Comparison of ENCODE assay signal across 36 cellular contexts in the genomic region with DNA sequence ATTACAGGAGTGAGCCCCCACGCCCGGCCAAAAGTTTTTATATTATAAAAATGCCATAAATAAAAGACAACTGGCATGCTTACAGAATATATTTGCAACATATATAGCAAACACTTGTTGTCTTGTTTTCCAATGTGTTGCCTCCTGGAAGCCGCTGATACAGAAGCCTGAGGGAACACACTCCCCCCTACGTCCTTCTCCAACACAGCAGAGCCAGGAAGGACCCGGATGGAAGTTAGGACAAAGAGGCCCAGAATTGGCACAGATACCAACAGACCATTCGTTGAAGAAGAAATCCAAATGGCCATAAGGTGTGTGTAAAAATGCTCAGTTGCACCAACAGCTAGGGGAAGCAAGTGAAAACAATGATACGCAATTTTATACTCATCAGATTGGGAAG. TPM values are rescaled to one million over a fixed set of nuclear protein-coding genes. Genes with fewer than 3 reads are reported as not detected.
"Had no signal": no experiment of that assay in that cellular context is flagged by ENCODE, and none has a peak within 500 bp of the region (broad histone marks: within the 10 kb centered on the region; RNA-seq: fewer than 3 reads in every experiment).

No MANE protein-coding gene starts in this region.

- H3K27me3 ChIP-seq: adrenal gland, body of pancreas, brain microvascular endothelial cell, breast epithelium had no signal

- ATAC-seq: activated CD8-positive, alpha-beta memory T cell treated with anti-CD3 and anti-CD28 coated beads, Interleukin-2, amount 10 ng/mL, durations not matched to agents 7 days and 5 days; activated CD8-positive, alpha-beta T cell treated with anti-CD3 and anti-CD28 coated beads for 36 hours; activated naive CD4-positive, alpha-beta T cell treated with anti-CD3 and anti-CD28 coated beads, Interleukin-2, amount 50 U/mL, for 72 hours; activated T-cell treated with anti-CD3 and anti-CD28 coated beads, Interleukin-2, amount 50 U/mL, for 4 hours; activated T-cell treated with anti-CD3 and anti-CD28 coated beads, Interleukin-2, amount 50 U/mL, for 72 hours; activated T-helper 17 cell treated with anti-CD3 and anti-CD28 coated beads, Interleukin-2, amount 50 U/mL, for 72 hours; body of pancreas had no signal

- H3K4me1 ChIP-seq: adrenal gland, body of pancreas, breast epithelium had no signal

- DNase-seq: activated B cell treated with CpG ODN at 0.5 μM for 24 hours; activated CD4-positive, alpha-beta memory T cell treated with anti-CD3 and anti-CD28 coated beads for 36 hours; activated CD4-positive, alpha-beta T cell treated with anti-CD3 and anti-CD28 coated beads for 4 hours; activated CD4-positive, alpha-beta T cell treated with anti-CD3 and anti-CD28 coated beads, Interleukin-2, amount 10 ng/mL, durations not matched to agents 24 days and 14 days; activated CD4-positive, alpha-beta T cell treated with anti-CD3 and anti-CD28 coated beads, Interleukin-2, amount 50 U/mL, for 1 hour; activated CD4-positive, alpha-beta T cell treated with anti-CD3 and anti-CD28 coated beads, Interleukin-2, amount 50 U/mL, for 4 hours; activated CD4-positive, CD25-positive, alpha-beta regulatory T cell treated with anti-CD3 and anti-CD28 coated beads, Interleukin-2, amount 50 U/mL, for 72 hours; activated CD8-positive, alpha-beta memory T cell treated with anti-CD3 and anti-CD28 coated beads, Interleukin-2, amount 10 ng/mL, durations not matched to agents 7 days and 5 days; activated CD8-positive, alpha-beta T cell treated with anti-CD3 and anti-CD28 coated beads for 36 hours; activated effector memory CD4-positive, alpha-beta T cell treated with anti-CD3 and anti-CD28 coated beads, Interleukin-2, amount 50 U/mL, for 16 hours; activated gamma-delta T cell treated with Interleukin-2 at 50 U/mL for 16 hours; activated naive CD4-positive, alpha-beta T cell; activated naive CD4-positive, alpha-beta T cell treated with anti-CD3 and anti-CD28 coated beads for 36 hours; activated naive CD4-positive, alpha-beta T cell treated with anti-CD3 and anti-CD28 coated beads, Interleukin-2, amount 50 U/mL, for 16 hours; activated naive CD8-positive, alpha-beta T cell treated with anti-CD3 and anti-CD28 coated beads for 36 hours; activated T-cell treated with anti-CD3 and anti-CD28 coated beads for 4 hours; activated T-cell treated with anti-CD3 and anti-CD28 coated beads, Interleukin-2, amount 50 U/mL, for 1 hour; activated T-cell treated with anti-CD3 and anti-CD28 coated beads, Interleukin-2, amount 50 U/mL, for 4 hours; activated T-cell treated with anti-CD3 and anti-CD28 coated beads, Interleukin-2, amount 50 U/mL, for 72 hours; adrenal gland; amniotic stem cell; aorta; body of pancreas; brain microvascular endothelial cell; central memory CD4-positive, alpha-beta T cell; SW 1271; T-helper 1 cell; T-helper 2 cell; T-helper 9 cell had no signal

- H3K36me3 ChIP-seq: adrenal gland, brain microvascular endothelial cell, breast epithelium had no signal

- H3K27ac ChIP-seq: adrenal gland, body of pancreas, brain microvascular endothelial cell, breast epithelium, VCaP had no signal

- H3K9me3 ChIP-seq: adrenal gland, body of pancreas, breast epithelium had no signal

- H3K4me3 ChIP-seq: adrenal gland, body of pancreas, breast epithelium had no signal

RNA-seq across cellular contexts. Expression of a gene that starts 1.3 kb away (rescaled TPM):
- total RNA-seq: activated B cell treated with CpG ODN at 0.5 μM for 24 hours; activated CD4-positive, alpha-beta memory T cell treated with anti-CD3 and anti-CD28 coated beads for 36 hours; activated CD4-positive, alpha-beta T cell treated with anti-CD3 and anti-CD28 coated beads, Interleukin-2, amount 10 ng/mL, durations not matched to agents 24 days and 14 days; activated CD8-positive, alpha-beta memory T cell treated with anti-CD3 and anti-CD28 coated beads, Interleukin-2, amount 10 ng/mL, durations not matched to agents 7 days and 5 days; activated CD8-positive, alpha-beta T cell treated with anti-CD3 and anti-CD28 coated beads for 36 hours; activated naive CD4-positive, alpha-beta T cell treated with anti-CD3 and anti-CD28 coated beads for 36 hours; activated naive CD4-positive, alpha-beta T cell treated with anti-CD3 and anti-CD28 coated beads, Interleukin-2, amount 50 U/mL, for 72 hours; activated naive CD8-positive, alpha-beta T cell treated with anti-CD3 and anti-CD28 coated beads for 36 hours; activated T-cell treated with anti-CD3 and anti-CD28 coated beads, Interleukin-2, amount 50 U/mL, for 4 hours; activated T-cell treated with anti-CD3 and anti-CD28 coated beads, Interleukin-2, amount 50 U/mL, for 72 hours; activated T-helper 1 cell treated with anti-CD3 and anti-CD28 coated beads, Interleukin-12 subunit alpha, Interleukin-12 subunit beta, Interleukin-2, Interleukin-4 antibody, amounts not matched to agents 30 ng/mL and 10 ng/mL and 1 ng/mL, durations not matched to agents 14 hours and 24 hours and 36 hours; activated T-helper 17 cell treated with anti-CD3 and anti-CD28 coated beads, Interleukin-2, amount 50 U/mL, for 72 hours; astrocyte had no signal

RNA-seq across cellular contexts. Expression of a gene that starts 50.6 kb away (rescaled TPM):
- total RNA-seq: activated CD4-positive, alpha-beta T cell treated with anti-CD3 and anti-CD28 coated beads, Interleukin-2, amount 10 ng/mL, durations not matched to agents 24 days and 14 days; activated CD8-positive, alpha-beta memory T cell treated with anti-CD3 and anti-CD28 coated beads, Interleukin-2, amount 10 ng/mL, durations not matched to agents 7 days and 5 days; activated CD8-positive, alpha-beta T cell treated with anti-CD3 and anti-CD28 coated beads for 36 hours; activated naive CD4-positive, alpha-beta T cell treated with anti-CD3 and anti-CD28 coated beads, Interleukin-2, amount 50 U/mL, for 72 hours; activated naive CD8-positive, alpha-beta T cell treated with anti-CD3 and anti-CD28 coated beads for 36 hours; activated T-cell treated with anti-CD3 and anti-CD28 coated beads, Interleukin-2, amount 50 U/mL, for 4 hours; activated T-cell treated with anti-CD3 and anti-CD28 coated beads, Interleukin-2, amount 50 U/mL, for 72 hours; activated T-helper 1 cell treated with anti-CD3 and anti-CD28 coated beads, Interleukin-12 subunit alpha, Interleukin-12 subunit beta, Interleukin-2, Interleukin-4 antibody, amounts not matched to agents 30 ng/mL and 10 ng/mL and 1 ng/mL, durations not matched to agents 14 hours and 24 hours and 36 hours; activated T-helper 17 cell treated with anti-CD3 and anti-CD28 coated beads, Interleukin-2, amount 50 U/mL, for 72 hours; adrenal gland; astrocyte; body of pancreas; cardiac septum had no signal
